In the genomic region with DNA sequence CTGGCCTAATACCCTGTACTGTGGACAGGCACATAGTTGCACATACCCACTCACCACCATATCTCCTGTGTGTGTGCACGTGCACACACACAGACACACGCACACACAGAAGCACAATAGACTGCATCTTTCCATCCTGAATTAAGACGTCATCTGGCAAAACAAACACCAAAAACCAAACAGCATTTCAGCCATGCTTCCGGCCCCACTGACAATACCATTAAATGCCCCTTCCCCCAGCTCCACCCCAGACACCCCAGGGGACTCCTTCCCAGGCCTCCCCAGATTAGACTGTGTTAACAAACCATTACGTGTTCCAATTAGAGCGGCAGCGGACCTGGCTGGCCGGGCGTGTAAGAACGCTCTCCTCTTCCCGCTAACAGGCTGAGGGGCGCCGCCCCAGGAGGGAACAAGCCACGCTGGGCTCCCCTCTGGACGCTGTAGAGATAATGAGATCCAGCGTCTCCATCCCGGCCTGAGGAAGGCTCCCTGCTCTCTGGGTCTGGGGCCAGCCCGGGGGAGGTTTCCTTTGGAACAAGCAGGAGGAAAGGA, we compare ENCODE assay signal across 14 cellular contexts.
DNase-seq lines count a peak whose midpoint lies in the region; TF ChIP-seq lines count a peak whose summit lies in the region.
"Had no signal": no experiment of that assay in that cellular context is flagged by ENCODE, and none has a peak within 500 bp of the region (broad histone marks: within the 10 kb centered on the region; RNA-seq: fewer than 3 reads in every experiment).

No MANE protein-coding gene starts in this region.

- TF ChIP-seq CTCF in cardiac fibroblast (IDR thresholded peaks at IDR 0.05; ENCODE audit: low read depth, low read length) (no peak), osteoblast (IDR thresholded peaks at IDR 0.05; ENCODE audit: extremely low read depth, low read depth, low read length) (no peak), Caco-2 (IDR thresholded peaks at IDR 0.05; ENCODE audit: insufficient read depth in 1 of 2, low read depth in 1 of 2, low read length in 1 of 2, severe bottlenecking in 1 of 2, unreplicated experiment in 1 of 2) (no peak), OCI-LY7 (conservative IDR thresholded peaks at IDR 0.05; ENCODE audit: low read length) (no peak)

- H3K36me3 ChIP-seq in osteoblast (ENCODE audit: insufficient read depth, low read length): no peaks in the 10 kb centered on the region
- no peaks in the 10 kb centered on the region for H3K36me3 ChIP-seq in Caco-2 (ENCODE audit: control insufficient read depth, insufficient read depth, low read length)
- no peaks in the 10 kb centered on the region for H3K36me3 ChIP-seq in OCI-LY7 (ENCODE audit: insufficient read depth, low read length)
- H3K36me3 ChIP-seq: left lung had no signal

- no peaks in the 10 kb centered on the region for H3K36me3 Mint-ChIP-seq in Caco-2 (ENCODE audit: insufficient read depth, unreplicated experiment)

- H3K9me3 ChIP-seq in osteoblast (ENCODE audit: low read depth, low read length) (no peaks in the 10 kb centered on the region), Caco-2 (no peaks in the 10 kb centered on the region), OCI-LY7 (ENCODE audit: low read length) (no peaks in the 10 kb centered on the region)
- H3K9me3 ChIP-seq: left lung had no signal

- H3K4me1 ChIP-seq in osteoblast (ENCODE audit: insufficient read depth, low read length): no peaks in the 10 kb centered on the region
- H3K4me1 ChIP-seq in Caco-2: no peaks in the 10 kb centered on the region
- no peaks in the 10 kb centered on the region for H3K4me1 ChIP-seq in OCI-LY7 (ENCODE audit: insufficient read depth, low read length, poor library complexity, severe bottlenecking)
- H3K4me1 ChIP-seq: left lung had no signal

- H4K20me1 ChIP-seq in osteoblast (ENCODE audit: insufficient read depth, low read length) (no peaks in the 10 kb centered on the region), OCI-LY7 (ENCODE audit: insufficient read depth, low read length) (no peaks in the 10 kb centered on the region)

- H3K27me3 ChIP-seq in osteoblast (ENCODE audit: insufficient read depth, low read length): peaks cover 17% of the 10 kb centered on the region
- no peaks in the 10 kb centered on the region for H3K27me3 ChIP-seq in Caco-2 (replicated peaks; ENCODE audit: control insufficient read depth, insufficient read depth, low read length)

- BruUV-seq in Caco-2 (replicated peaks; lab: Mats Ljungman, UMichigan) (no TSS peak), OCI-LY7 (replicated peaks; lab: Mats Ljungman, UMichigan) (no TSS peak)

- CTCF ChIA-PET in Caco-2 (lab: Charles Lee) (no interaction called here), OCI-LY7 (lab: Charles Lee; ENCODE audit: unreplicated experiment) (no interaction called here)

- no peaks in the 10 kb centered on the region for H3K9me2 ChIP-seq in OCI-LY7 (ENCODE audit: insufficient read depth, low read length)

- no peaks in the 10 kb centered on the region for H3K27me3 Mint-ChIP-seq in Caco-2 (ENCODE audit: insufficient read depth, unreplicated experiment)

- no peak overlapping the region for H3K4me2 ChIP-seq in osteoblast (ENCODE audit: insufficient read depth, low read length)
- no peak overlapping the region for H3K4me2 ChIP-seq in OCI-LY7 (ENCODE audit: low read length)

- no peak overlapping the region for H3K4me3 ChIP-seq in cardiac fibroblast (replicated peaks in 1 of 2; ENCODE audit: low read depth in 2 of 2, low read length in 2 of 2)
- no peak overlapping the region for H3K4me3 ChIP-seq in osteoblast (ENCODE audit: insufficient read depth, low read length)
- H3K4me3 ChIP-seq in Caco-2 (ENCODE audit: low read depth, low read length): no peak overlapping the region
- no peak overlapping the region for H3K4me3 ChIP-seq in OCI-LY7 (ENCODE audit: low read depth, low read length, poor library complexity, severe bottlenecking)
- H3K4me3 ChIP-seq: left lung, skin epidermis had no signal

- H3K79me2 ChIP-seq in osteoblast (ENCODE audit: insufficient read depth, low read length) (no peaks in the 10 kb centered on the region), OCI-LY7 (ENCODE audit: insufficient read depth, low read depth, low read length) (no peaks in the 10 kb centered on the region)

- intact Hi-C loops in Caco-2 (cut with micrococcal nuclease; ENCODE audit: unreplicated experiment) (no loop called here), OCI-LY7 (cut with micrococcal nuclease; ENCODE audit: unreplicated experiment) (no loop called here)

- H2AFZ ChIP-seq in osteoblast (ENCODE audit: low read length) (no peak overlapping the region), OCI-LY7 (ENCODE audit: low read length) (no peak overlapping the region)

- H3K4me3 Mint-ChIP-seq in Caco-2 (ENCODE audit: unreplicated experiment): no peak overlapping the region
- H3K4me3 Mint-ChIP-seq: activated naive CD4-positive, alpha-beta T cell treated with anti-CD3 and anti-CD28 coated beads for 36 hours; naive thymus-derived CD8-positive, alpha-beta T cell had no signal

- no peaks in the 10 kb centered on the region for H3K4me1 Mint-ChIP-seq in Caco-2 (ENCODE audit: low read depth, unreplicated experiment)
- H3K4me1 Mint-ChIP-seq: naive thymus-derived CD8-positive, alpha-beta T cell had no signal

- POLR2A ChIA-PET in Caco-2 (lab: Charles Lee) (no interaction called here), OCI-LY7 (lab: Charles Lee) (no interaction called here)

- H3K9me3 Mint-ChIP-seq in Caco-2 (ENCODE audit: unreplicated experiment): no peaks in the 10 kb centered on the region
- H3K9me3 Mint-ChIP-seq: activated naive CD4-positive, alpha-beta T cell treated with anti-CD3 and anti-CD28 coated beads for 36 hours; naive thymus-derived CD8-positive, alpha-beta T cell had no signal

- H3K27ac ChIP-seq in osteoblast (ENCODE audit: low read depth, low read length) (no peak overlapping the region), OCI-LY7 (ENCODE audit: low read depth, low read length, poor library complexity, severe bottlenecking) (no peak overlapping the region)
- H3K27ac ChIP-seq: left lung, skin epidermis had no signal

- no peak overlapping the region for H3K27ac Mint-ChIP-seq in Caco-2 (ENCODE audit: unreplicated experiment)
- H3K27ac Mint-ChIP-seq: activated naive CD4-positive, alpha-beta T cell treated with anti-CD3 and anti-CD28 coated beads for 36 hours; naive thymus-derived CD8-positive, alpha-beta T cell had no signal

- DNase-seq in Daoy (ENCODE audit: low read depth) (peak; percentile 63), NCI-H1930 (lab: John Stamatoyannopoulos, UW) (peak; percentile 25 to 42), cardiac fibroblast (ENCODE audit: low read depth in 2 of 2) (peak; percentile 20 to 39), osteoblast (ENCODE audit: insufficient read length, low spot score, missing footprints) (peak; percentile 48), Caco-2 (no peak), mesenteric fat pad (ENCODE audit: low spot score) (no peak), OCI-LY7 (ENCODE audit: low spot score) (no peak)
- DNase-seq: activated naive CD4-positive, alpha-beta T cell treated with anti-CD3 and anti-CD28 coated beads for 36 hours; central memory CD4-positive, alpha-beta T cell; head of caudate nucleus; left lung; naive thymus-derived CD8-positive, alpha-beta T cell; SHP77 treated with DMSO at 0.1 percent for 48 hours had no signal

Comparison
In these comparisons a context has a peak if more than half of its experiments do, and no peak if none do; other contexts are left out.
1. DNase-seq: peak in Daoy (single experiment), NCI-H1930 (2 of 2), cardiac fibroblast (2 of 2) and osteoblast (single experiment); none in Caco-2 (0 of 2), mesenteric fat pad (single experiment) and OCI-LY7 (single experiment).